ENCODE assay signal across 11 cellular contexts in the genomic region with DNA sequence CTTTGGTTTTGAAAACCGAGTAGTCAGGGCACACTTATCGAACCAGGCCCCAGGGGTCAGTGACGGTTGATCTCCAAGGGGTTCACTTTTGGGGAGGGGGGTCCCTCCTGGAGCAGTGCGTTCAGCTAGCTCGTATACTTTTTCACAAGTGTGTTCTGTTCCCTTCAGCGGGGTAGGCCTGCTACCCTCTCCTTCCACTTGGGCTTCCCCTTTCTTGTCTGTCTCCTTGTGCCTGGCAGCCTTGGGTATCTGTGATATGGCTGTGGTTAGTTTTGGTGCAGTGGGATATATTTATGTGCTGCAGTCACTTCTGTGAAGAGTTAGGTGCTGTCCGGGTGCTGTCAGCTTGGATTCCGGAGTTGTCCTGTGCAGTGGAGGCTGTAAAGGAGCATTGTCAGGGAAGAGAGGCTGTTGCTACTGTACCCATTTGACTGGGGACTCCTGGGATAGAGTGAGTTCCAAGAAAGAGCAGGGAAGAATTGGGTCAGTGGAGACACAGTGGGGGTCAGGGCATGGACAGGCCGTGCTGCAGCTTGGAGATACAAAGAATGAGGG. TPM values are rescaled to one million over a fixed set of nuclear protein-coding genes. Genes with fewer than 3 reads are reported as not detected.
A peak's percentile ranks its signal among the peaks of the same experiment; 100 is the strongest.
DNase-seq lines count a peak whose midpoint lies in the region; ATAC-seq and TF ChIP-seq lines count a peak whose summit lies in the region.
"Had no signal": no experiment of that assay in that cellular context is flagged by ENCODE, and none has a peak within 500 bp of the region (broad histone marks: within the 10 kb centered on the region; RNA-seq: fewer than 3 reads in every experiment).

No MANE protein-coding gene starts in this region.

- no peaks in the 10 kb centered on the region for H3K9me2 ChIP-seq in Loucy (replicated peaks; ENCODE audit: low read depth, low read length)

- ATAC-seq in naive B cell (ENCODE audit: low read depth in 2 of 2) = peak; percentile 81 to 84

- peak overlapping the region; percentile 28 for H3K4me3 Mint-ChIP-seq in activated T-helper 1 cell treated with anti-CD3 and anti-CD28 coated beads, Interleukin-12 subunit alpha, Interleukin-12 subunit beta, Interleukin-2, Interleukin-4 antibody, amounts not matched to agents 30 ng/mL and 10 ng/mL and 1 ng/mL, durations not matched to agents 14 hours and 24 hours and 36 hours
- peak overlapping the region; percentile 64 to 91 (median 86) for H3K4me3 Mint-ChIP-seq in naive B cell

- intact Hi-C loops in activated T-helper 1 cell treated with anti-CD3 and anti-CD28 coated beads, Interleukin-12 subunit alpha, Interleukin-12 subunit beta, Interleukin-2, Interleukin-4 antibody, amounts not matched to agents 30 ng/mL and 10 ng/mL and 1 ng/mL, durations not matched to agents 14 hours and 24 hours and 36 hours (cut with micrococcal nuclease) = no loop called here

- peak overlapping the region; percentile 85 for H3K27ac ChIP-seq in C4-2B
- H3K27ac ChIP-seq: breast epithelium had no signal

- H3K27ac Mint-ChIP-seq in activated T-helper 1 cell treated with anti-CD3 and anti-CD28 coated beads, Interleukin-12 subunit alpha, Interleukin-12 subunit beta, Interleukin-2, Interleukin-4 antibody, amounts not matched to agents 30 ng/mL and 10 ng/mL and 1 ng/mL, durations not matched to agents 14 hours and 24 hours and 36 hours = peak overlapping the region; percentile 5
- peak overlapping the region; percentile 88 to 98 (median 96) for H3K27ac Mint-ChIP-seq in naive B cell

- H3K27me3 ChIP-seq in Loucy (ENCODE audit: insufficient read depth, low read length, poor library complexity, severe bottlenecking) = no peaks in the 10 kb centered on the region
- no peaks in the 10 kb centered on the region; the same call in 1 of the 2 replicates for H3K27me3 ChIP-seq in HAP-1 (ENCODE audit: low read depth)
- H3K27me3 ChIP-seq: breast epithelium, spleen had no signal

- in situ Hi-C loops in HAP-1 (cut with MboI; ENCODE audit: low sequenced_read_pairs) = no loop called here

- H3K79me2 ChIP-seq in Loucy (ENCODE audit: insufficient read depth, low read length) = peaks cover 50% of the 10 kb centered on the region; the same call in 1 of the 2 replicates

- H3K4me1 Mint-ChIP-seq in activated T-helper 1 cell treated with anti-CD3 and anti-CD28 coated beads, Interleukin-12 subunit alpha, Interleukin-12 subunit beta, Interleukin-2, Interleukin-4 antibody, amounts not matched to agents 30 ng/mL and 10 ng/mL and 1 ng/mL, durations not matched to agents 14 hours and 24 hours and 36 hours (ENCODE audit: low read depth) = peaks cover 65% of the 10 kb centered on the region
- H3K4me1 Mint-ChIP-seq in naive B cell = peaks cover 59 to 92% (median 88%) of the 10 kb centered on the region in 3 donors

- H3K4me3 ChIP-seq in Loucy (ENCODE audit: low read length, poor library complexity, severe bottlenecking) = no peak overlapping the region
- H3K4me3 ChIP-seq in HAP-1 = no peak overlapping the region
- H3K4me3 ChIP-seq: breast epithelium had no signal

- H3K9me3 Mint-ChIP-seq in activated T-helper 1 cell treated with anti-CD3 and anti-CD28 coated beads, Interleukin-12 subunit alpha, Interleukin-12 subunit beta, Interleukin-2, Interleukin-4 antibody, amounts not matched to agents 30 ng/mL and 10 ng/mL and 1 ng/mL, durations not matched to agents 14 hours and 24 hours and 36 hours = no peaks in the 10 kb centered on the region
- H3K9me3 Mint-ChIP-seq in naive B cell = no peaks in the 10 kb centered on the region

- DNase-seq in activated T-helper 1 cell treated with anti-CD3 and anti-CD28 coated beads, Interleukin-12 subunit alpha, Interleukin-12 subunit beta, Interleukin-2, Interleukin-4 antibody, amounts not matched to agents 30 ng/mL and 10 ng/mL and 1 ng/mL, durations not matched to agents 14 hours and 24 hours and 36 hours (ENCODE audit: low spot score) = no peak
- DNase-seq in naive B cell (peak; percentile 52), mucosa of gallbladder (ENCODE audit: low spot score) (no peak), HAP-1 (ENCODE audit: low spot score in 2 of 2) (no peak), nucleus accumbens (lab: John Stamatoyannopoulos, UW) (no peak), NCI-H748 (lab: John Stamatoyannopoulos, UW; ENCODE audit: unreplicated experiment) (no peak)
- DNase-seq: NCI-H2081, spleen had no signal

- H3K36me3 ChIP-seq in Loucy (ENCODE audit: insufficient read depth, low read length) = no peaks in the 10 kb centered on the region
- H3K36me3 ChIP-seq in HAP-1 (replicated peaks) = no peaks in the 10 kb centered on the region
- H3K36me3 ChIP-seq: breast epithelium had no signal

- H3K4me2 ChIP-seq in Loucy (ENCODE audit: low read depth, low read length, poor library complexity, severe bottlenecking) = peak overlapping the region; percentile 9

- H3F3A ChIP-seq in Loucy (ENCODE audit: low read depth) = no peaks in the 10 kb centered on the region; the same call in 1 of the 2 replicates

- peaks cover 4% of the 10 kb centered on the region for H3K36me3 Mint-ChIP-seq in activated T-helper 1 cell treated with anti-CD3 and anti-CD28 coated beads, Interleukin-12 subunit alpha, Interleukin-12 subunit beta, Interleukin-2, Interleukin-4 antibody, amounts not matched to agents 30 ng/mL and 10 ng/mL and 1 ng/mL, durations not matched to agents 14 hours and 24 hours and 36 hours (ENCODE audit: low read depth)
- no peaks in the 10 kb centered on the region for H3K36me3 Mint-ChIP-seq in naive B cell

- no peaks in the 10 kb centered on the region for H3K9me3 ChIP-seq in Loucy (ENCODE audit: insufficient read depth, low read depth, low read length)
- H3K9me3 ChIP-seq in HAP-1 = no peaks in the 10 kb centered on the region
- H3K9me3 ChIP-seq: breast epithelium, spleen had no signal

- H2AFZ ChIP-seq in Loucy (ENCODE audit: low read length) = no peak overlapping the region

- peaks cover 3% of the 10 kb centered on the region for H3K27me3 Mint-ChIP-seq in activated T-helper 1 cell treated with anti-CD3 and anti-CD28 coated beads, Interleukin-12 subunit alpha, Interleukin-12 subunit beta, Interleukin-2, Interleukin-4 antibody, amounts not matched to agents 30 ng/mL and 10 ng/mL and 1 ng/mL, durations not matched to agents 14 hours and 24 hours and 36 hours (ENCODE audit: insufficient read depth)
- no peaks in the 10 kb centered on the region for H3K27me3 Mint-ChIP-seq in naive B cell

- H3K4me1 ChIP-seq in Loucy (ENCODE audit: insufficient read depth, low read length, poor library complexity, severe bottlenecking) = peaks cover 51% of the 10 kb centered on the region
- peaks cover 10% of the 10 kb centered on the region for H3K4me1 ChIP-seq in HAP-1

- H3K9ac ChIP-seq in Loucy (ENCODE audit: low read depth, low read length, poor library complexity, severe bottlenecking) = no peak overlapping the region

- no peak for TF ChIP-seq CTCF in C4-2B (conservative IDR thresholded peaks at IDR 0.05)
- TF ChIP-seq CTCF in Loucy (conservative IDR thresholded peaks at IDR 0.05; ENCODE audit: low read length) = no peak

- H4K20me1 ChIP-seq in Loucy (ENCODE audit: insufficient read depth, low read length, poor library complexity, severe bottlenecking) = no peaks in the 10 kb centered on the region

RNA-seq across cellular contexts. Expression of a gene that starts 29.7 kb away (rescaled TPM):
- 24.8 and 25.9 TPM in 2 replicates for total RNA-seq in activated T-helper 1 cell treated with anti-CD3 and anti-CD28 coated beads, Interleukin-12 subunit alpha, Interleukin-12 subunit beta, Interleukin-2, Interleukin-4 antibody, amounts not matched to agents 30 ng/mL and 10 ng/mL and 1 ng/mL, durations not matched to agents 14 hours and 24 hours and 36 hours
- 10 to 100 TPM; 19.9 to 63.5 (median 28.7) TPM for polyA plus RNA-seq in naive B cell (ENCODE audit: low read depth in 6 of 6)
- total RNA-seq in mucosa of gallbladder = 32.5 TPM
